In the genomic region with DNA sequence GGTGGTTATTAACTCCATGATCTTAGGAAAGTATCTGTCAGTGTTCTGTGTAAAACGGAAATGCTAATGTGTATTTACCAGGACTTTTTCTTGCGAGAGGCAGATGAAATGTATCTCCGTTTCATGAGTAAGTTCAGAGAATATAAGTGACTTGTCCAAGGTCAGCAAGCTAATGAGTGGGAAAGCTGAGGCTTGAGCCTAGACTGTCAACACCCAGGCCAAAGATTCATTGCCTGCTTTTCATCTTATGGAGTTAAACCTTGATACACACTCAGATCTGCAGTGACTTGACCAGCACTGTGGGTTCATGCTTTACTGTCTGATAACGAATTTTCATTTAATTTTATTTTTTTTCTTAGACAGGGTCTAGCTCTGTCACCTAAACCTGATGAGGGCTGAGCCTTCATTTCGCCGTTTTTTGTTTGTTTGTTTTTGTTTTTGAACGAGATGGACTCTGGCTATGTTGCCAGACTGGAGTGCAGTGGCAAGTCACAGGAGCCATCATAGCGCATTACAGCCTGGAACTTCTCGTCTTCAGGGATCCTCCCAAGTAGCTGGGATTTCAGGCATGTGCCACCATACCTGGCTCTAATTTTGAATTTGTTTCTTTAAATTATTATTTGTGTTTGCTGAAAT, we compare ENCODE assay signal across 8 cellular contexts. TPM values are rescaled to one million over a fixed set of nuclear protein-coding genes. Genes with fewer than 3 reads are reported as not detected.
DNase-seq lines count a peak whose midpoint lies in the region; ATAC-seq and TF ChIP-seq lines count a peak whose summit lies in the region.

No MANE protein-coding gene starts in this region.

- peak overlapping the region; percentile 95 for H3K4me2 ChIP-seq in DOHH2 (ENCODE audit: low read length)

- intact Hi-C loops in ovary (cut with DNase I) = loop anchor here in 1 of 4 donors (5.0 kb wide), 1 partner anchor 296 kb away; no protein-coding TSS in a partner anchor

- no peaks in the 10 kb centered on the region for H4K20me1 ChIP-seq in DOHH2 (ENCODE audit: control insufficient read depth, insufficient read depth, low read depth, low read length)

- H3K4me3 ChIP-seq in DOHH2 (ENCODE audit: low read length) = peak overlapping the region; percentile 99
- peak overlapping the region; percentile 85 for H3K4me3 ChIP-seq in ovary

- TF ChIP-seq POLR2A in ovary (IDR thresholded peaks at IDR 0.05) = no peak

- peaks cover 43% of the 10 kb centered on the region for H3K79me2 ChIP-seq in DOHH2 (ENCODE audit: control insufficient read depth, low read length)

- H3K9me3 ChIP-seq in DOHH2 (ENCODE audit: control insufficient read depth, insufficient read depth, low read length) = no peaks in the 10 kb centered on the region
- no peaks in the 10 kb centered on the region for H3K9me3 ChIP-seq in ovary

- peaks cover 12% of the 10 kb centered on the region for H3F3A ChIP-seq in DOHH2 (ENCODE audit: control insufficient read depth, insufficient read depth)

- WGBS in ovary, 3 donors = 47 to 54% (median 49%) methylated on average over 9 of the region's 9 CpGs

- H3K4me3 Mint-ChIP-seq in endothelial cell (ENCODE audit: unreplicated experiment) = peak overlapping the region; percentile 98

- no peaks in the 10 kb centered on the region for H3K9me3 Mint-ChIP-seq in endothelial cell (ENCODE audit: unreplicated experiment)

- peak overlapping the region; percentile 78 for H3K27ac Mint-ChIP-seq in endothelial cell (ENCODE audit: unreplicated experiment)

- H3K36me3 ChIP-seq in DOHH2 (ENCODE audit: control insufficient read depth, low read length) (peaks cover 44% of the 10 kb centered on the region), ovary (no peaks in the 10 kb centered on the region)

- in situ Hi-C loops in GM13976 (cut with MboI; ENCODE audit: low sequenced_read_pairs, unreplicated experiment) = no loop called here

- H3K9me2 ChIP-seq in DOHH2 (replicated peaks; ENCODE audit: control insufficient read depth, low read length) = no peaks in the 10 kb centered on the region

- H3K27ac ChIP-seq in DOHH2 (ENCODE audit: low read depth, low read length) = peak overlapping the region; percentile 75
- peak overlapping the region; percentile 25 to 73 for H3K27ac ChIP-seq in ovary

- DNase-seq in OCI-M1 (lab: John Stamatoyannopoulos, UW) (peak; percentile 75), endothelial cell (ENCODE audit: low spot score) (no peak), ovary (no peak), activated gamma-delta T cell treated with Interleukin-2 at 50 U/mL for 16 hours (no peak), GM13976 (ENCODE audit: low spot score) (no peak), GM19238 (ENCODE audit: insufficient read length, low spot score) (no peak)

- peaks cover 40% of the 10 kb centered on the region for H3K4me1 ChIP-seq in DOHH2 (ENCODE audit: control insufficient read depth, low read length)
- peaks cover 4% of the 10 kb centered on the region for H3K4me1 ChIP-seq in ovary (ENCODE audit: insufficient read depth)

- no peaks in the 10 kb centered on the region for H3K27me3 ChIP-seq in DOHH2 (ENCODE audit: control insufficient read depth, low read length)
- H3K27me3 ChIP-seq in ovary = no peaks in the 10 kb centered on the region

- peaks cover 47% of the 10 kb centered on the region for H3K36me3 Mint-ChIP-seq in endothelial cell (ENCODE audit: low read depth, unreplicated experiment)

- ATAC-seq in HG02981 (IDR thresholded peaks at IDR 0.05; ENCODE audit: unreplicated experiment) = no peak

- H3K27me3 Mint-ChIP-seq in endothelial cell (ENCODE audit: unreplicated experiment) = peaks cover 5% of the 10 kb centered on the region

- H3K4me1 Mint-ChIP-seq in endothelial cell (ENCODE audit: unreplicated experiment) = peaks cover 61% of the 10 kb centered on the region

- no peak for TF ChIP-seq EP300 in ovary (IDR thresholded peaks at IDR 0.05)

- TF ChIP-seq CTCF in DOHH2 (IDR thresholded peaks at IDR 0.05; ENCODE audit: low read depth, low read length, poor library complexity, severe bottlenecking) = no peak
- no peak for TF ChIP-seq CTCF in endothelial cell (IDR thresholded peaks at IDR 0.05; ENCODE audit: unreplicated experiment)
- no peak for TF ChIP-seq CTCF in ovary (IDR thresholded peaks at IDR 0.05)
- TF ChIP-seq CTCF in GM13976 (IDR thresholded peaks at IDR 0.05; ENCODE audit: borderline replicate concordance, control extremely low read depth, extremely low read depth, insufficient read depth, missing control alignments) = no peak

RNA-seq across cellular contexts. Expression of a gene that starts 0.9 kb away (rescaled TPM):
- total RNA-seq in endothelial cell (ENCODE audit: unreplicated experiment) (58.7 TPM), ovary (100 to 1,000 TPM in 2 of 7 donors, 10 to 100 TPM in 5; 82.7 to 207 (median 88.6) TPM)
- polyA plus RNA-seq in ovary = 100 to 1,000 TPM in 1 of 2 donors, 10 to 100 TPM in 1; 77.5 to 150 TPM

RNA-seq across cellular contexts. Expression of a gene that starts 7.7 kb away (rescaled TPM):
- 419 TPM for total RNA-seq in endothelial cell (ENCODE audit: unreplicated experiment)
- total RNA-seq in ovary = 100 to 1,000 TPM in 4 of 7 donors, 10 to 100 TPM in 3; 31.4 to 147 (median 101) TPM
- 100 to 1,000 TPM; 155 to 190 TPM for polyA plus RNA-seq in ovary

RNA-seq across cellular contexts. Expression of a gene that starts 10.7 kb away (rescaled TPM):
- total RNA-seq in endothelial cell (ENCODE audit: unreplicated experiment) (13.2 TPM), ovary (10 to 100 TPM; 10.5 to 24.9 (median 14.9) TPM)
- 10 to 100 TPM; 17.6 to 27.2 TPM for polyA plus RNA-seq in ovary

RNA-seq across cellular contexts. Expression of a gene that starts 12.2 kb away (rescaled TPM):
- total RNA-seq in endothelial cell (ENCODE audit: unreplicated experiment) (2,665 TPM), ovary (1,000 to 10,000 TPM; 3,441 to 7,027 (median 4,323) TPM)
- polyA plus RNA-seq in ovary = over 10,000 TPM; 15,496 to 24,704 TPM

RNA-seq across cellular contexts. Expression of a gene that starts 15.1 kb away (rescaled TPM):
- total RNA-seq in endothelial cell (ENCODE audit: unreplicated experiment) = 136 TPM
- total RNA-seq in ovary = 10 to 100 TPM; 59.3 to 83.7 (median 67.2) TPM
- 100 to 1,000 TPM in 1 of 2 donors, 10 to 100 TPM in 1; 83.6 to 121 TPM for polyA plus RNA-seq in ovary
